In the genomic region with DNA sequence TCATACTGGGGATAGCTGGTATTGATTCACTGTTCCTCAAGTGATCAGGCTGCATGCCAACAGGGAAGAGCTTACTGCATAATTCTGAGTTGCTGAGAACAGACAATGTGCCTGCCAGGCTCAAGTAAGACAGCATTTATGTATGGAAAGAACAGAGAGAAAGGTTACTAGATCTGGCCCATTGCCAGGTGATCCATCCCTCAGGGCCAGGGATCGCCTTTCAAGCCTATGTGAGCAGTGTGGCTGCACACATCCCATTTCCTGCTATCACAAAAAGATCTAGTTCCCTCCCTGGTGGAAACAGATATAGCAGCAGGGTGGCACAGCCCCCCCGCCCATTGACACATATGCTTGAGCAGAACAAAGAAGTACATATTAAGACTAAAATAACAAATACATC, we compare ENCODE assay signal across 12 cellular contexts.
A peak's percentile ranks its signal among the peaks of the same experiment; 100 is the strongest.
DNase-seq lines count a peak whose midpoint lies in the region; ATAC-seq and TF ChIP-seq lines count a peak whose summit lies in the region.
"Had no signal": no experiment of that assay in that cellular context is flagged by ENCODE, and none has a peak within 500 bp of the region (broad histone marks: within the 10 kb centered on the region; RNA-seq: fewer than 3 reads in every experiment).

No MANE protein-coding gene starts in this region.

- no TSS peak for BruUV-seq in MCF 10A (replicated peaks; lab: Mats Ljungman, UMichigan)

- H3K27me3 Mint-ChIP-seq in MCF 10A (ENCODE audit: insufficient read depth, unreplicated experiment): no peaks in the 10 kb centered on the region

- H3K27me3 ChIP-seq in breast epithelium: no peaks in the 10 kb centered on the region
- H3K27me3 ChIP-seq: cardiac muscle cell, esophagus squamous epithelium, ovary had no signal

- H3K4me1 ChIP-seq in breast epithelium: no peaks in the 10 kb centered on the region
- H3K4me1 ChIP-seq: esophagus squamous epithelium had no signal

- POLR2A ChIA-PET in MCF 10A (lab: Yijun Ruan, JAX): interaction anchor here (0.6 kb wide), 1 partner anchor 151 kb away, joined by 3 read pairs; no protein-coding TSS in a partner anchor

- peaks cover 6% of the 10 kb centered on the region for H3K4me1 Mint-ChIP-seq in MCF 10A (ENCODE audit: insufficient read depth, unreplicated experiment)
- no peaks in the 10 kb centered on the region for H3K4me1 Mint-ChIP-seq in stimulated activated effector memory CD8-positive, alpha-beta T cell treated with anti-CD3 and anti-CD28 coated beads, Interleukin-12 subunit alpha, Interleukin-12 subunit beta, amount 100 ng/mL, for 72 hours

- H3K4me3 ChIP-seq in breast epithelium: no peak overlapping the region
- H3K4me3 ChIP-seq: cardiac muscle cell, esophagus squamous epithelium, ovary had no signal

- TF ChIP-seq CTCF in MCF 10A (IDR thresholded peaks at IDR 0.05; ENCODE audit: unreplicated experiment) (no peak), breast epithelium (IDR thresholded peaks at IDR 0.05) (no peak)

- CTCF ChIA-PET in MCF 10A (lab: Yijun Ruan, JAX): interaction anchor here (0.6 to 2.3 kb wide), 7 partner anchors 9 to 999 kb away, joined by 3 to 13 read pairs (median 3); no protein-coding TSS in a partner anchor

- intact Hi-C loops in MCF 10A (cut with micrococcal nuclease): no loop called here
- intact Hi-C loops in breast epithelium (cut with DNase I; ENCODE audit: low total_unique reads): no loop called here

- no peaks in the 10 kb centered on the region for H3K9me3 ChIP-seq in breast epithelium
- H3K9me3 ChIP-seq: esophagus squamous epithelium, ovary had no signal

- ATAC-seq in SK-N-SH treated with all-trans-retinoic acid at 6 μM for 48 hours (peak; percentile 58), GM21529 (IDR thresholded peaks at IDR 0.05; ENCODE audit: unreplicated experiment) (no peak), HG02763 (IDR thresholded peaks at IDR 0.05; ENCODE audit: unreplicated experiment) (no peak), GM21576 (IDR thresholded peaks at IDR 0.05; ENCODE audit: unreplicated experiment) (no peak)
- ATAC-seq in stimulated activated effector memory CD8-positive, alpha-beta T cell treated with anti-CD3 and anti-CD28 coated beads, Interleukin-12 subunit alpha, Interleukin-12 subunit beta, amount 100 ng/mL, for 72 hours: peak; percentile 8

- no peak overlapping the region for H3K27ac Mint-ChIP-seq in MCF 10A (ENCODE audit: low read depth, unreplicated experiment)
- no peak overlapping the region for H3K27ac Mint-ChIP-seq in stimulated activated effector memory CD8-positive, alpha-beta T cell treated with anti-CD3 and anti-CD28 coated beads, Interleukin-12 subunit alpha, Interleukin-12 subunit beta, amount 100 ng/mL, for 72 hours
- H3K27ac Mint-ChIP-seq: activated T-helper 2 cell treated with anti-CD3 and anti-CD28 coated beads, Interferon-gamma antibody, Interleukin-2, Interleukin-4, amounts not matched to agents 10 μg/mL and 5 μg/mL and 100 μg/mL, durations not matched to agents 14 hours and 24 hours and 36 hours had no signal

- DNase-seq in MCF 10A (ENCODE audit: unreplicated experiment) (peak; percentile 60), breast epithelium (ENCODE audit: low spot score in 2 of 2) (no peak), NCI-H2029 (lab: John Stamatoyannopoulos, UW) (peak; percentile 45)
- no peak for DNase-seq in stimulated activated effector memory CD8-positive, alpha-beta T cell treated with anti-CD3 and anti-CD28 coated beads, Interleukin-12 subunit alpha, Interleukin-12 subunit beta, amount 100 ng/mL, for 72 hours (ENCODE audit: low spot score in 2 of 2)
- DNase-seq: esophagus squamous epithelium, ovary had no signal

- TF ChIP-seq POLR2A in breast epithelium (IDR thresholded peaks at IDR 0.05): no peak

- no peaks in the 10 kb centered on the region for H3K36me3 ChIP-seq in breast epithelium
- H3K36me3 ChIP-seq: cardiac muscle cell, esophagus squamous epithelium, ovary had no signal

- H3K4me3 Mint-ChIP-seq in MCF 10A (ENCODE audit: unreplicated experiment): no peak overlapping the region
- H3K4me3 Mint-ChIP-seq in stimulated activated effector memory CD8-positive, alpha-beta T cell treated with anti-CD3 and anti-CD28 coated beads, Interleukin-12 subunit alpha, Interleukin-12 subunit beta, amount 100 ng/mL, for 72 hours: no peak overlapping the region

- no peaks in the 10 kb centered on the region for H3K36me3 Mint-ChIP-seq in MCF 10A (ENCODE audit: insufficient read depth, unreplicated experiment)
- no peaks in the 10 kb centered on the region for H3K36me3 Mint-ChIP-seq in stimulated activated effector memory CD8-positive, alpha-beta T cell treated with anti-CD3 and anti-CD28 coated beads, Interleukin-12 subunit alpha, Interleukin-12 subunit beta, amount 100 ng/mL, for 72 hours

- H3K27ac ChIP-seq in breast epithelium: no peak overlapping the region
- H3K27ac ChIP-seq: cardiac muscle cell, esophagus squamous epithelium, ovary had no signal

- H3K9me3 Mint-ChIP-seq in MCF 10A (ENCODE audit: unreplicated experiment): no peaks in the 10 kb centered on the region
- no peaks in the 10 kb centered on the region for H3K9me3 Mint-ChIP-seq in stimulated activated effector memory CD8-positive, alpha-beta T cell treated with anti-CD3 and anti-CD28 coated beads, Interleukin-12 subunit alpha, Interleukin-12 subunit beta, amount 100 ng/mL, for 72 hours
- H3K9me3 Mint-ChIP-seq: activated T-helper 2 cell treated with anti-CD3 and anti-CD28 coated beads, Interferon-gamma antibody, Interleukin-2, Interleukin-4, amounts not matched to agents 10 μg/mL and 5 μg/mL and 100 μg/mL, durations not matched to agents 14 hours and 24 hours and 36 hours had no signal

TF ChIP-seq in SK-N-SH treated with all-trans-retinoic acid at 6 μM for 48 hours, 23 proteins besides CTCF, POLR2A, EP300 and RAD21:
- TF ChIP-seq ZFP3 (CRISPR knock-in tag; IDR thresholded peaks at IDR 0.05): no peak

Comparison
In these comparisons a context has a peak if more than half of its experiments do, and no peak if none do; other contexts are left out.
1. DNase-seq: peak in MCF 10A (single experiment) and NCI-H2029 (single experiment); none in breast epithelium (0 of 2) and stimulated activated effector memory CD8-positive, alpha-beta T cell treated with anti-CD3 and anti-CD28 coated beads, Interleukin-12 subunit alpha, Interleukin-12 subunit beta, amount 100 ng/mL, for 72 hours (0 of 2).
2. ATAC-seq: peak in SK-N-SH treated with all-trans-retinoic acid at 6 μM for 48 hours (single experiment) and stimulated activated effector memory CD8-positive, alpha-beta T cell treated with anti-CD3 and anti-CD28 coated beads, Interleukin-12 subunit alpha, Interleukin-12 subunit beta, amount 100 ng/mL, for 72 hours (single experiment); none in GM21529 (single experiment), HG02763 (single experiment) and GM21576 (single experiment).